ENCODE assay signal across 22 cellular contexts in genomic region chr4:66489370-66489769, GRCh38.
DNase-seq lines count a peak whose midpoint lies in the region; ATAC-seq, FAIRE-seq and TF ChIP-seq lines count a peak whose summit lies in the region.
"Had no signal": no experiment of that assay in that cellular context is flagged by ENCODE, and none has a peak within 500 bp of the region (broad histone marks: within the 10 kb centered on the region; RNA-seq: fewer than 3 reads in every experiment).

No MANE protein-coding gene starts in this region.

- H3K9me3 ChIP-seq in mammary epithelial cell (replicated peaks; ENCODE audit: insufficient read depth, low read length) (no peaks in the 10 kb centered on the region), astrocyte (ENCODE audit: insufficient read depth, low read depth, low read length) (no peaks in the 10 kb centered on the region), small intestine (ENCODE audit: control insufficient read depth, low read depth) (no peaks in the 10 kb centered on the region), gastroesophageal sphincter (no peaks in the 10 kb centered on the region)
- H3K9me3 ChIP-seq: Caco-2, MG63 had no signal

- in situ Hi-C loops in mammary epithelial cell (cut with MboI; ENCODE audit: low sequenced_read_pairs in 2 of 2): no loop called here

- TF ChIP-seq CTCF in mammary epithelial cell (conservative IDR thresholded peaks at IDR 0.05 in 1 of 2, IDR thresholded peaks at IDR 0.05 in 1 of 2; ENCODE audit: extremely low read depth in 1 of 2, insufficient read depth in 1 of 2, low read depth in 1 of 2, low read length in 2 of 2) (no peak), MCF 10A (IDR thresholded peaks at IDR 0.05; ENCODE audit: unreplicated experiment) (no peak), astrocyte (IDR thresholded peaks at IDR 0.05; ENCODE audit: insufficient read depth, low read depth, low read length) (no peak), fibroblast of the aortic adventitia (IDR thresholded peaks at IDR 0.05; ENCODE audit: insufficient read depth, low read length) (no peak), gastroesophageal sphincter (IDR thresholded peaks at IDR 0.05) (no peak)

- CTCF ChIA-PET in mammary epithelial cell (lab: Charles Lee; ENCODE audit: low non-redundant PET) (no interaction called here), MCF 10A (lab: Yijun Ruan, JAX) (no interaction called here)

- DNase-seq in mammary epithelial cell (no peak), MCF 10A (ENCODE audit: unreplicated experiment) (no peak), astrocyte (ENCODE audit: low read depth) (peak; percentile 2), fibroblast of the aortic adventitia (ENCODE audit: low read depth) (peak; percentile 12), small intestine (no peak)
- no peak for DNase-seq in activated T-cell treated with anti-CD3 and anti-CD28 coated beads, Interleukin-2, amount 50 U/mL, for 1 hour
- DNase-seq: 8988T; Caco-2; CD4-positive, alpha-beta T cell; MG63; NCI-H1048; NCI-H1436; NCI-H1930; NCI-H345; NCI-H524 treated with DMSO at 0.1 percent for 48 hours; SIG-M5 had no signal

- H3K9ac ChIP-seq in mammary epithelial cell (ENCODE audit: insufficient read depth, low read length) (no peak overlapping the region), astrocyte (ENCODE audit: low read length) (no peak overlapping the region)

- dilution Hi-C loops in mammary epithelial cell (cut with HindIII; ENCODE audit: low sequenced_read_pairs): no loop called here

- H3K9me3 Mint-ChIP-seq in MCF 10A (ENCODE audit: unreplicated experiment) (no peaks in the 10 kb centered on the region), astrocyte (ENCODE audit: unreplicated experiment) (no peaks in the 10 kb centered on the region)
- H3K9me3 Mint-ChIP-seq: CD4-positive, alpha-beta T cell had no signal

- H3K4me1 Mint-ChIP-seq in MCF 10A (ENCODE audit: insufficient read depth, unreplicated experiment) (peaks cover 11% of the 10 kb centered on the region), astrocyte (ENCODE audit: low read depth, unreplicated experiment) (peaks cover 10% of the 10 kb centered on the region)

- POLR2A ChIA-PET in MCF 10A (lab: Yijun Ruan, JAX): no interaction called here

- no peak for TF ChIP-seq EP300 in gastroesophageal sphincter (IDR thresholded peaks at IDR 0.05)

- BruUV-seq in mammary epithelial cell (replicated peaks; lab: Mats Ljungman, UMichigan): no TSS peak
- no TSS peak for BruUV-seq in MCF 10A (replicated peaks; lab: Mats Ljungman, UMichigan)

- H3K4me2 ChIP-seq in mammary epithelial cell (ENCODE audit: insufficient read depth, low read depth, low read length) (peak overlapping the region; percentile 45), astrocyte (ENCODE audit: low read length) (peak overlapping the region; percentile 51)
- H3K4me2 ChIP-seq: PC-9 had no signal

- H3K79me2 ChIP-seq in mammary epithelial cell (ENCODE audit: insufficient read depth, low read length) (no peaks in the 10 kb centered on the region), astrocyte (ENCODE audit: insufficient read depth, low read length) (no peaks in the 10 kb centered on the region)

- ATAC-seq in GM21723 (IDR thresholded peaks at IDR 0.05; ENCODE audit: unreplicated experiment) (no peak), gastroesophageal sphincter (no peak)
- ATAC-seq: GM12878 had no signal

- H2AFZ ChIP-seq in mammary epithelial cell (ENCODE audit: low read depth, low read length): no peak overlapping the region
- no peak overlapping the region for H2AFZ ChIP-seq in astrocyte (ENCODE audit: low read depth, low read length)
- H2AFZ ChIP-seq: PC-9 had no signal

- H3K36me3 Mint-ChIP-seq in MCF 10A (ENCODE audit: insufficient read depth, unreplicated experiment): no peaks in the 10 kb centered on the region
- no peaks in the 10 kb centered on the region for H3K36me3 Mint-ChIP-seq in astrocyte (ENCODE audit: low read depth, unreplicated experiment)

- H3K27me3 ChIP-seq in mammary epithelial cell (ENCODE audit: insufficient read depth, low read length) (no peaks in the 10 kb centered on the region), astrocyte (ENCODE audit: insufficient read depth, low read length) (no peaks in the 10 kb centered on the region), small intestine (ENCODE audit: control insufficient read depth in 2 of 2, insufficient read depth in 2 of 2, low read length in 2 of 2) (no peaks in the 10 kb centered on the region), gastroesophageal sphincter (no peaks in the 10 kb centered on the region)
- H3K27me3 ChIP-seq: MG63 had no signal

- H3K4me1 ChIP-seq in mammary epithelial cell (ENCODE audit: insufficient read depth, low read length): peaks cover 12% of the 10 kb centered on the region
- H3K4me1 ChIP-seq in astrocyte (ENCODE audit: insufficient read depth, low read length): peaks cover 12% of the 10 kb centered on the region
- no peaks in the 10 kb centered on the region for H3K4me1 ChIP-seq in small intestine (ENCODE audit: control insufficient read depth in 2 of 2, insufficient read depth in 1 of 2, low read depth in 1 of 2, low read length in 1 of 2)
- H3K4me1 ChIP-seq in gastroesophageal sphincter: no peaks in the 10 kb centered on the region
- H3K4me1 ChIP-seq: Caco-2 had no signal

- intact Hi-C loops in mammary epithelial cell (cut with micrococcal nuclease) (no loop called here), MCF 10A (cut with micrococcal nuclease) (no loop called here)

- H4K20me1 ChIP-seq in mammary epithelial cell (ENCODE audit: insufficient read depth, low read length): no peaks in the 10 kb centered on the region
- no peaks in the 10 kb centered on the region for H4K20me1 ChIP-seq in astrocyte (ENCODE audit: insufficient read depth, low read length)

- FAIRE-seq in astrocyte (lab: Jason Lieb, UNC) (no peak), small intestine (lab: Jason Lieb, UNC) (no peak)
- FAIRE-seq: GM12878, H1 had no signal

- no peak overlapping the region for H3K4me3 ChIP-seq in mammary epithelial cell (replicated peaks in 1 of 3; ENCODE audit: insufficient read depth in 1 of 3, low read depth in 2 of 3, low read length in 3 of 3)
- no peak overlapping the region for H3K4me3 ChIP-seq in astrocyte (ENCODE audit: insufficient read depth, low read depth, low read length)
- no peak overlapping the region for H3K4me3 ChIP-seq in fibroblast of the aortic adventitia (ENCODE audit: low read depth, low read length)
- no peak overlapping the region for H3K4me3 ChIP-seq in small intestine (ENCODE audit: low read depth in 1 of 2, low read length in 2 of 2)
- no peak overlapping the region for H3K4me3 ChIP-seq in gastroesophageal sphincter
- H3K4me3 ChIP-seq: GM12878, MG63, PC-9 had no signal

- H3K27ac ChIP-seq in mammary epithelial cell (ENCODE audit: insufficient read depth, low read depth, low read length): no peak overlapping the region
- H3K27ac ChIP-seq in astrocyte (ENCODE audit: low read depth, low read length): peak overlapping the region; percentile 60
- no peak overlapping the region for H3K27ac ChIP-seq in small intestine (ENCODE audit: low read depth in 1 of 2, low read length in 1 of 2)
- no peak overlapping the region for H3K27ac ChIP-seq in gastroesophageal sphincter
- H3K27ac ChIP-seq: PC-9, RWPE1 had no signal

- H3K4me3 Mint-ChIP-seq in MCF 10A (ENCODE audit: unreplicated experiment) (no peak overlapping the region), astrocyte (ENCODE audit: unreplicated experiment) (no peak overlapping the region)
- H3K4me3 Mint-ChIP-seq: CD4-positive, alpha-beta T cell had no signal

- TF ChIP-seq POLR2A in gastroesophageal sphincter (IDR thresholded peaks at IDR 0.05): no peak

- H3K27me3 Mint-ChIP-seq in MCF 10A (ENCODE audit: insufficient read depth, unreplicated experiment) (no peaks in the 10 kb centered on the region), astrocyte (ENCODE audit: low read depth, unreplicated experiment) (no peaks in the 10 kb centered on the region)
- H3K27me3 Mint-ChIP-seq: CD4-positive, alpha-beta T cell had no signal

- H3K27ac Mint-ChIP-seq in MCF 10A (ENCODE audit: low read depth, unreplicated experiment) (no peak overlapping the region), astrocyte (ENCODE audit: unreplicated experiment) (no peak overlapping the region)
- H3K27ac Mint-ChIP-seq: CD4-positive, alpha-beta T cell had no signal

- H3K36me3 ChIP-seq in mammary epithelial cell (ENCODE audit: insufficient read depth, low read length): no peaks in the 10 kb centered on the region
- no peaks in the 10 kb centered on the region for H3K36me3 ChIP-seq in astrocyte (ENCODE audit: insufficient read depth, low read length)
- no peaks in the 10 kb centered on the region for H3K36me3 ChIP-seq in small intestine (ENCODE audit: control insufficient read depth in 2 of 2, insufficient read depth in 2 of 2, low read length in 2 of 2)
- no peaks in the 10 kb centered on the region for H3K36me3 ChIP-seq in gastroesophageal sphincter
- H3K36me3 ChIP-seq: MG63 had no signal

Comparison
In these comparisons a context has a peak if more than half of its experiments do, and no peak if none do; other contexts are left out.
1. DNase-seq: peak in astrocyte (single experiment) and fibroblast of the aortic adventitia (single experiment); none in mammary epithelial cell (single experiment), MCF 10A (single experiment), activated T-cell treated with anti-CD3 and anti-CD28 coated beads, Interleukin-2, amount 50 U/mL, for 1 hour (single experiment) and small intestine (single experiment).